Comparison of ENCODE assay signal across 26 cellular contexts in the genomic region with DNA sequence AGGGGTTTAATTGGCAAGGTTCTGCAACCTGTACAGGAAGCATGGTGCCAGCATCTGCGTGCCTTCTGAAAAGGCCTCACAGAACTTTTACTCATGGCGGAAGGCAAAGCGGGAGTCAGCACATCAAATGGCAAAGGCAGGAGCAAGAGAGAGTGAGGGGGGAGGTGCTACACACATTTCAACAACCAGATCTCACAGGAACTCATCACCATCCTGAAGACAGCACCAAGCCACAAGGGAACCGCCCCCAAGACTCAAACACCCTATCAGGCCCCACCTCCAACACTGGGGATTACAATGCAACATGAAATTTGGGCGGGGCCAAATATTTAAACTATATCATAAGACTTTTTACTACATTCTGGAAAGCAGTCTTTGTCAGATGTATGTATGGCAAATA.
"Had no signal": no experiment of that assay in that cellular context is flagged by ENCODE, and none has a peak within 500 bp of the region (broad histone marks: within the 10 kb centered on the region; RNA-seq: fewer than 3 reads in every experiment).

No MANE protein-coding gene starts in this region.

- ATAC-seq: esophagus mucosa; gastrocnemius medialis; left cardiac atrium; left lung; naive thymus-derived CD4-positive, alpha-beta T cell; sciatic nerve; stimulated activated naive CD8-positive, alpha-beta T cell treated with anti-CD3 and anti-CD28 coated beads, Interleukin-15, amount 100 ng/mL, for 72 hours had no signal

- H3K4me3 ChIP-seq: dorsolateral prefrontal cortex, gastrocnemius medialis, left lung, neural progenitor cell, prostate gland, right atrium auricular region, smooth muscle cell, suprapubic skin, transverse colon, vagina had no signal

- H3K27ac ChIP-seq: dorsolateral prefrontal cortex, epithelial cell of prostate, gastrocnemius medialis, left lung, neural progenitor cell, prostate gland, right atrium auricular region, suprapubic skin, transverse colon, vagina had no signal

- H3K27me3 ChIP-seq: gastrocnemius medialis, right atrium auricular region, vagina had no signal

- H3K4me1 ChIP-seq: gastrocnemius medialis, left lung, prostate gland, right atrium auricular region, transverse colon, vagina had no signal

- H3K9ac ChIP-seq: neural progenitor cell had no signal

- H2AFZ ChIP-seq: neural progenitor cell had no signal

- H3K4me2 ChIP-seq: neural progenitor cell, smooth muscle cell had no signal

- DNase-seq: dorsolateral prefrontal cortex; effector CD4-positive, alpha-beta T cell; foreskin fibroblast; gastrocnemius medialis; left cardiac atrium; left lung; mesenchymal stem cell; midbrain; naive thymus-derived CD4-positive, alpha-beta T cell; nucleus accumbens; stimulated activated CD4-positive, alpha-beta T cell treated with anti-CD3 and anti-CD28 coated beads, Interleukin-12 subunit alpha, Interleukin-12 subunit beta, amount 100 ng/mL, for 4 hours; stimulated activated CD4-positive, alpha-beta T cell treated with anti-CD3 and anti-CD28 coated beads, Interleukin-1b, Interleukin-23, amount 100 ng/mL, for 48 hours; stimulated activated CD4-positive, alpha-beta T cell treated with anti-CD3 and anti-CD28 coated beads, Interleukin-4, amount 100 ng/mL, for 1 hour; stimulated activated CD8-positive, alpha-beta memory T cell treated with anti-CD3 and anti-CD28 coated beads, Interleukin-4, amount 100 ng/mL, for 48 hours; stimulated activated naive CD4-positive, alpha-beta T cell; stimulated activated naive CD8-positive, alpha-beta T cell treated with anti-CD3 and anti-CD28 coated beads, Interleukin-15, amount 100 ng/mL, for 72 hours; transverse colon had no signal

- H3K9me3 ChIP-seq: gastrocnemius medialis, left lung, prostate gland, right atrium auricular region, suprapubic skin, transverse colon, vagina had no signal

- H3K36me3 ChIP-seq: left lung, neural progenitor cell, prostate gland, right atrium auricular region, suprapubic skin, transverse colon, vagina had no signal
